Comparison of ENCODE assay signal across 1 cellular context in the genomic region with DNA sequence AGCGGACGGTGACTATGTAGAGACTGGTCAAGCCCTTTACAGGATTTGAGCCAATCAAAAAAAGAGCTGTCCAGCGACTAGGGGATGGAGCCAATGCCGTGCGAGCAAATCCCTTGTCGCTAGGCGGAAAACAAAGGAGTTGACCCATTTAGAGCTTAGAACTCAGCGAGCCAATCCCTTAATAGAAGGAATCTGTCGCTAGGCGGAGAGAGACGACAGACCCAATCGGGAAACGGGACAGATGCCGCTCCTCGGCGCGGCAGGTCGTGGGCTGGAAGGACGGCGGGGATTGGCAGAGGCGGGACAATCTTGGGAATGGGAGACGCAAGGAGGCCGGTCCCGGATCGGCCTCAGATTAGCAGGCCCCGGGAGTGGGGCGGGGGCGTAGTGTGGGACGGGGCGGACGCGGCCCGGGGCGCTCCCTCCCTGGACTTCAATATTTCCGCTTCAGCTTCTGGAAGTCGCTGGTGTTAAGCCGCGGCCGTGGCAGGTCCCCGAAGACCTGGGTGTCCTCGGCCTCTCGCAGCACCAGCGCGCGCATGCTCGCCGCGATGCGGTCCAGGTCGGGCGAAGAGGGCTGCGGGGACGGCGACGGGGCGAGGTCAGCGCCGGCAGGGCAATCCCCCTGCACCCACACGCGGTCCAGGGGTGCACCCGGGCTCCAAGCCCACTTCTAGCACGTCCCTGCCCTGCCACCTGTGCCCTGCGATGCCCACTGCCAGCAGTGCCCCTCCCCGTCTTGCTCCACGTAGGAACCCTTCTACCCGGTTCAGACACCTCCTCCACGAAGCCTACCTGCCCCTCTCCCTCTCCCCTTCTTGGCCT.
TF ChIP-seq lines count a peak whose summit lies in the region.

No MANE protein-coding gene starts in this region.

TF ChIP-seq in K562, 482 proteins besides CTCF, POLR2A, EP300 and RAD21 (continued from another document and continues in another):
- TF ChIP-seq, protein P1, sequence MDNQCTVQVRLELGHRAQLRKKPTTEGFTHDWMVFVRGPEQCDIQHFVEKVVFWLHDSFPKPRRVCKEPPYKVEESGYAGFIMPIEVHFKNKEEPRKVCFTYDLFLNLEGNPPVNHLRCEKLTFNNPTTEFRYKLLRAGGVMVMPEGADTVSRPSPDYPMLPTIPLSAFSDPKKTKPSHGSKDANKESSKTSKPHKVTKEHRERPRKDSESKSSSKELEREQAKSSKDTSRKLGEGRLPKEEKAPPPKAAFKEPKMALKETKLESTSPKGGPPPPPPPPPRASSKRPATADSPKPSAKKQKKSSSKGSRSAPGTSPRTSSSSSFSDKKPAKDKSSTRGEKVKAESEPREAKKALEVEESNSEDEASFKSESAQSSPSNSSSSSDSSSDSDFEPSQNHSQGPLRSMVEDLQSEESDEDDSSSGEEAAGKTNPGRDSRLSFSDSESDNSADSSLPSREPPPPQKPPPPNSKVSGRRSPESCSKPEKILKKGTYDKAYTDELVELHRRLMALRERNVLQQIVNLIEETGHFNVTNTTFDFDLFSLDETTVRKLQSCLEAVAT (IDR thresholded peaks at IDR 0.05): peak; percentile 84 to 89; a peak in 3 of 4 replicates
- TF ChIP-seq, protein P2, sequence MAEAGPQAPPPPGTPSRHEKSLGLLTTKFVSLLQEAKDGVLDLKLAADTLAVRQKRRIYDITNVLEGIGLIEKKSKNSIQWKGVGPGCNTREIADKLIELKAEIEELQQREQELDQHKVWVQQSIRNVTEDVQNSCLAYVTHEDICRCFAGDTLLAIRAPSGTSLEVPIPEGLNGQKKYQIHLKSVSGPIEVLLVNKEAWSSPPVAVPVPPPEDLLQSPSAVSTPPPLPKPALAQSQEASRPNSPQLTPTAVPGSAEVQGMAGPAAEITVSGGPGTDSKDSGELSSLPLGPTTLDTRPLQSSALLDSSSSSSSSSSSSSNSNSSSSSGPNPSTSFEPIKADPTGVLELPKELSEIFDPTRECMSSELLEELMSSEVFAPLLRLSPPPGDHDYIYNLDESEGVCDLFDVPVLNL (CRISPR knock-in tag; IDR thresholded peaks at IDR 0.05; ENCODE audit: low read depth): no peak
- TF ChIP-seq ZNF347 (CRISPR knock-in tag; IDR thresholded peaks at IDR 0.05; ENCODE audit: low read depth) (no peak), FOXA1 (IDR thresholded peaks at IDR 0.05; ENCODE audit: borderline replicate concordance) (no peak), SMARCA5 (IDR thresholded peaks at IDR 0.05) (no peak), BHLHE40 (IDR thresholded peaks at IDR 0.05; ENCODE audit: low read length) (peak; percentile 61), ZNF77 (CRISPR knock-in tag; IDR thresholded peaks at IDR 0.05) (no peak), RAD51 (IDR thresholded peaks at IDR 0.05; ENCODE audit: borderline replicate concordance, low read depth) (no peak), HMGN3 (IDR thresholded peaks at IDR 0.05; ENCODE audit: borderline replicate concordance, extremely low read depth, insufficient read length, low read depth, low read length) (peak; percentile 80), GTF2F1 (IDR thresholded peaks at IDR 0.05; ENCODE audit: low read depth, low read length) (peak; percentile 81; the same call in 1 of the 2 replicates), NCOA6 (IDR thresholded peaks at IDR 0.05) (no peak), ETV5 (CRISPR knock-in tag; IDR thresholded peaks at IDR 0.05; ENCODE audit: low read depth) (0 out of 2 replicates have a peak, but pooled peaks have one; percentile 52), SAP30 (IDR thresholded peaks at IDR 0.05; ENCODE audit: borderline replicate concordance, insufficient read depth, low read depth, low read length, poor library complexity, severe bottlenecking) (peak; percentile 38), ZNF175 (CRISPR knock-in tag; IDR thresholded peaks at IDR 0.05; ENCODE audit: low read depth) (no peak), RBM22 (IDR thresholded peaks at IDR 0.05; ENCODE audit: low read depth, low read length, poor library complexity, severe bottlenecking) (no peak), PRPF4 (IDR thresholded peaks at IDR 0.05; ENCODE audit: insufficient read depth, low read depth, low read length, poor library complexity, severe bottlenecking) (no peak), ZNF445 (CRISPR knock-in tag; IDR thresholded peaks at IDR 0.05; ENCODE audit: low read depth) (no peak), RBM25 (IDR thresholded peaks at IDR 0.05; ENCODE audit: low read depth, low read length, severe bottlenecking) (peak; percentile 62), SIN3B (IDR thresholded peaks at IDR 0.05; ENCODE audit: low read depth) (no peak), ZNF76 (CRISPR knock-in tag; IDR thresholded peaks at IDR 0.05; ENCODE audit: borderline replicate concordance) (no peak), ZNF668 (CRISPR knock-in tag; IDR thresholded peaks at IDR 0.05) (no peak), RCOR1 (IDR thresholded peaks at IDR 0.05; ENCODE audit: borderline replicate concordance in 1 of 2, low read depth in 2 of 2, low read length in 2 of 2) (peak in 1 of 2 experiments; percentile 62; a peak in 1 of 4 replicates), YBX1 (IDR thresholded peaks at IDR 0.05) (no peak), KDM2B (CRISPR knock-in tag; IDR thresholded peaks at IDR 0.05) (peak; percentile 36; the same call in 1 of the 2 replicates), JUND (IDR thresholded peaks at IDR 0.05; ENCODE audit: borderline replicate concordance, low read depth, low read length) (0 out of 2 replicates have a peak, but pooled peaks have one; percentile 22), JUND (tag; IDR thresholded peaks at IDR 0.05; ENCODE audit: borderline replicate concordance, low read depth, low read length) (no peak; the same call in 2 of the 3 replicates), TSC22D4 (tag; IDR thresholded peaks at IDR 0.05) (no peak), TEAD1 (CRISPR knock-in tag; IDR thresholded peaks at IDR 0.05) (0 out of 4 replicates have a peak, but pooled peaks of 1 of the 2 experiments have one; percentile 42), CREBBP (IDR thresholded peaks at IDR 0.05; ENCODE audit: low read depth, low read length) (no peak), KAT8 (IDR thresholded peaks at IDR 0.05; ENCODE audit: low read depth) (no peak), U2AF2 (optimal IDR thresholded peaks at IDR 0.05; ENCODE audit: low read depth, low read length) (no peak)
- TF ChIP-seq, protein P3, sequence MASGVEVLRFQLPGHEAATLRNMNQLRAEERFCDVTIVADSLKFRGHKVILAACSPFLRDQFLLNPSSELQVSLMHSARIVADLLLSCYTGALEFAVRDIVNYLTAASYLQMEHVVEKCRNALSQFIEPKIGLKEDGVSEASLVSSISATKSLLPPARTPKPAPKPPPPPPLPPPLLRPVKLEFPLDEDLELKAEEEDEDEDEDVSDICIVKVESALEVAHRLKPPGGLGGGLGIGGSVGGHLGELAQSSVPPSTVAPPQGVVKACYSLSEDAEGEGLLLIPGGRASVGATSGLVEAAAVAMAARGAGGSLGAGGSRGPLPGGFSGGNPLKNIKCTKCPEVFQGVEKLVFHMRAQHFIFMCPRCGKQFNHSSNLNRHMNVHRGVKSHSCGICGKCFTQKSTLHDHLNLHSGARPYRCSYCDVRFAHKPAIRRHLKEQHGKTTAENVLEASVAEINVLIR (CRISPR knock-in tag; IDR thresholded peaks at IDR 0.05): no peak
- TF ChIP-seq, protein P4, sequence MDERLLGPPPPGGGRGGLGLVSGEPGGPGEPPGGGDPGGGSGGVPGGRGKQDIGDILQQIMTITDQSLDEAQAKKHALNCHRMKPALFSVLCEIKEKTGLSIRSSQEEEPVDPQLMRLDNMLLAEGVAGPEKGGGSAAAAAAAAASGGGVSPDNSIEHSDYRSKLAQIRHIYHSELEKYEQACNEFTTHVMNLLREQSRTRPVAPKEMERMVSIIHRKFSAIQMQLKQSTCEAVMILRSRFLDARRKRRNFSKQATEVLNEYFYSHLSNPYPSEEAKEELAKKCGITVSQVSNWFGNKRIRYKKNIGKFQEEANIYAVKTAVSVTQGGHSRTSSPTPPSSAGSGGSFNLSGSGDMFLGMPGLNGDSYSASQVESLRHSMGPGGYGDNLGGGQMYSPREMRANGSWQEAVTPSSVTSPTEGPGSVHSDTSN (CRISPR knock-in tag; IDR thresholded peaks at IDR 0.05; ENCODE audit: low read depth): no peak
- TF ChIP-seq, protein P4 (tag; conservative IDR thresholded peaks at IDR 0.05; ENCODE audit: low read depth): no peak
- TF ChIP-seq, protein P5, sequence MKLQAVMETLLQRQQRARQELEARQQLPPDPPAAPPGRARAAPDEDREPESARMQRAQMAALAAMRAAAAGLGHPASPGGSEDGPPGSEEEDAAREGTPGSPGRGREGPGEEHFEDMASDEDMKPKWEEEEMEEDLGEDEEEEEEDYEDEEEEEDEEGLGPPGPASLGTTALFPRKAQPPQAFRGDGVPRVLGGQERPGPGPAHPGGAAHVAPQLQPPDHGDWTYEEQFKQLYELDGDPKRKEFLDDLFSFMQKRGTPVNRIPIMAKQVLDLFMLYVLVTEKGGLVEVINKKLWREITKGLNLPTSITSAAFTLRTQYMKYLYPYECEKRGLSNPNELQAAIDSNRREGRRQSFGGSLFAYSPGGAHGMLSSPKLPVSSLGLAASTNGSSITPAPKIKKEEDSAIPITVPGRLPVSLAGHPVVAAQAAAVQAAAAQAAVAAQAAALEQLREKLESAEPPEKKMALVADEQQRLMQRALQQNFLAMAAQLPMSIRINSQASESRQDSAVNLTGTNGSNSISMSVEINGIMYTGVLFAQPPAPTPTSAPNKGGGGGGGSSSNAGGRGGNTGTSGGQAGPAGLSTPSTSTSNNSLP (IDR thresholded peaks at IDR 0.05; ENCODE audit: borderline replicate concordance, low read depth, low read length): no peak
- TF ChIP-seq, protein P6, sequence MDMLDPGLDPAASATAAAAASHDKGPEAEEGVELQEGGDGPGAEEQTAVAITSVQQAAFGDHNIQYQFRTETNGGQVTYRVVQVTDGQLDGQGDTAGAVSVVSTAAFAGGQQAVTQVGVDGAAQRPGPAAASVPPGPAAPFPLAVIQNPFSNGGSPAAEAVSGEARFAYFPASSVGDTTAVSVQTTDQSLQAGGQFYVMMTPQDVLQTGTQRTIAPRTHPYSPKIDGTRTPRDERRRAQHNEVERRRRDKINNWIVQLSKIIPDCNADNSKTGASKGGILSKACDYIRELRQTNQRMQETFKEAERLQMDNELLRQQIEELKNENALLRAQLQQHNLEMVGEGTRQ (CRISPR knock-in tag; IDR thresholded peaks at IDR 0.05): no peak
- TF ChIP-seq, protein P7, sequence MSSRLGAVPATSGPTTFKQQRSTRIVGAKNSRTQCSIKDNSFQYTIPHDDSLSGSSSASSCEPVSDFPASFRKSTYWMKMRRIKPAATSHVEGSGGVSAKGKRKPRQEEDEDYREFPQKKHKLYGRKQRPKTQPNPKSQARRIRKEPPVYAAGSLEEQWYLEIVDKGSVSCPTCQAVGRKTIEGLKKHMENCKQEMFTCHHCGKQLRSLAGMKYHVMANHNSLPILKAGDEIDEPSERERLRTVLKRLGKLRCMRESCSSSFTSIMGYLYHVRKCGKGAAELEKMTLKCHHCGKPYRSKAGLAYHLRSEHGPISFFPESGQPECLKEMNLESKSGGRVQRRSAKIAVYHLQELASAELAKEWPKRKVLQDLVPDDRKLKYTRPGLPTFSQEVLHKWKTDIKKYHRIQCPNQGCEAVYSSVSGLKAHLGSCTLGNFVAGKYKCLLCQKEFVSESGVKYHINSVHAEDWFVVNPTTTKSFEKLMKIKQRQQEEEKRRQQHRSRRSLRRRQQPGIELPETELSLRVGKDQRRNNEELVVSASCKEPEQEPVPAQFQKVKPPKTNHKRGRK (tag; IDR thresholded peaks at IDR 0.05): no peak
- TF ChIP-seq, protein P8, sequence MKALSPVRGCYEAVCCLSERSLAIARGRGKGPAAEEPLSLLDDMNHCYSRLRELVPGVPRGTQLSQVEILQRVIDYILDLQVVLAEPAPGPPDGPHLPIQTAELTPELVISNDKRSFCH (CRISPR knock-in tag; IDR thresholded peaks at IDR 0.05): no peak
- TF ChIP-seq, protein P8 (tag; IDR thresholded peaks at IDR 0.05): 0 out of 2 replicates have a peak, but pooled peaks have one; percentile 30
- TF ChIP-seq, protein P9, sequence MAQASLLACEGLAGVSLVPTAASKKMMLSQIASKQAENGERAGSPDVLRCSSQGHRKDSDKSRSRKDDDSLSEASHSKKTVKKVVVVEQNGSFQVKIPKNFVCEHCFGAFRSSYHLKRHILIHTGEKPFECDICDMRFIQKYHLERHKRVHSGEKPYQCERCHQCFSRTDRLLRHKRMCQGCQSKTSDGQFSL (CRISPR knock-in tag; IDR thresholded peaks at IDR 0.05): no peak; the same call in 1 of the 2 replicates
- TF ChIP-seq, protein P9 (tag; IDR thresholded peaks at IDR 0.05): no peak
- TF ChIP-seq, protein P10, sequence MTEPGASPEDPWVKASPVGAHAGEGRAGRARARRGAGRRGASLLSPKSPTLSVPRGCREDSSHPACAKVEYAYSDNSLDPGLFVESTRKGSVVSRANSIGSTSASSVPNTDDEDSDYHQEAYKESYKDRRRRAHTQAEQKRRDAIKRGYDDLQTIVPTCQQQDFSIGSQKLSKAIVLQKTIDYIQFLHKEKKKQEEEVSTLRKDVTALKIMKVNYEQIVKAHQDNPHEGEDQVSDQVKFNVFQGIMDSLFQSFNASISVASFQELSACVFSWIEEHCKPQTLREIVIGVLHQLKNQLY (CRISPR knock-in tag; conservative IDR thresholded peaks at IDR 0.05): no peak
